ENCODE assay signal across 8 cellular contexts in genomic region chr19:48351341-48351752, GRCh38. TPM values are rescaled to one million over a fixed set of nuclear protein-coding genes. Genes with fewer than 3 reads are reported as not detected.
DNase-seq lines count a peak whose midpoint lies in the region; ATAC-seq and TF ChIP-seq lines count a peak whose summit lies in the region.

No MANE protein-coding gene starts in this region.

- in situ Hi-C loops in astrocyte of the cerebellum (cut with HindIII; ENCODE audit: low sequenced_read_pairs) = no loop called here

- H3K4me3 ChIP-seq in astrocyte of the cerebellum (ENCODE audit: low read depth, low read length) = no peak overlapping the region

- ATAC-seq in HG03439 (IDR thresholded peaks at IDR 0.05; ENCODE audit: unreplicated experiment) (no peak), GM21717 (IDR thresholded peaks at IDR 0.05; ENCODE audit: unreplicated experiment) (no peak)

- TF ChIP-seq CTCF in astrocyte of the cerebellum (IDR thresholded peaks at IDR 0.05; ENCODE audit: low read depth, low read length, missing control alignments) = peak; percentile 82

- DNase-seq in ELR (ENCODE audit: low read depth) (peak; percentile 69), M059J (ENCODE audit: low read depth) (peak; percentile 59), T-helper 9 cell (peak; percentile 78), astrocyte of the cerebellum (ENCODE audit: low read depth) (no peak), iPS-NIHi7 (ENCODE audit: extremely low spot score) (peak; percentile 88)
- peak; percentile 78 to 81 for DNase-seq in stimulated activated CD4-positive, alpha-beta T cell treated with anti-CD3 and anti-CD28 coated beads, Interleukin-1b, Interleukin-23, amount 100 ng/mL, for 4 hours (ENCODE audit: low read depth in 2 of 2)

RNA-seq across cellular contexts. Expression of gene TMEM143, which starts 12.4 kb away (rescaled TPM):
- 2.3 and 3.3 TPM in 2 replicates for total RNA-seq in M059J (2014; rRNA removed; shearing (Covaris generic))

RNA-seq across cellular contexts. Expression of gene SYNGR4, which starts 12.8 kb away (rescaled TPM):
- 0.42 TPM in 1 of 2 replicates, not detected in the other for total RNA-seq in M059J (2014; rRNA removed; shearing (Covaris generic))

RNA-seq across cellular contexts. Expression of gene EMP3, which starts 26.0 kb away (rescaled TPM):
- total RNA-seq in M059J (2014; rRNA removed; shearing (Covaris generic)) = 87.2 and 98.0 TPM in 2 replicates

RNA-seq across cellular contexts. Expression of gene KDELR1, which starts 40.0 kb away (rescaled TPM):
- total RNA-seq in M059J (2014; rRNA removed; shearing (Covaris generic)) = 236 and 247 TPM in 2 replicates

RNA-seq across cellular contexts. Expression of gene GRIN2D, which starts 42.1 kb away (rescaled TPM):
- total RNA-seq in M059J (2014; rRNA removed; shearing (Covaris generic)) = 0.42 and 1.2 TPM in 2 replicates
